In the genomic region with DNA sequence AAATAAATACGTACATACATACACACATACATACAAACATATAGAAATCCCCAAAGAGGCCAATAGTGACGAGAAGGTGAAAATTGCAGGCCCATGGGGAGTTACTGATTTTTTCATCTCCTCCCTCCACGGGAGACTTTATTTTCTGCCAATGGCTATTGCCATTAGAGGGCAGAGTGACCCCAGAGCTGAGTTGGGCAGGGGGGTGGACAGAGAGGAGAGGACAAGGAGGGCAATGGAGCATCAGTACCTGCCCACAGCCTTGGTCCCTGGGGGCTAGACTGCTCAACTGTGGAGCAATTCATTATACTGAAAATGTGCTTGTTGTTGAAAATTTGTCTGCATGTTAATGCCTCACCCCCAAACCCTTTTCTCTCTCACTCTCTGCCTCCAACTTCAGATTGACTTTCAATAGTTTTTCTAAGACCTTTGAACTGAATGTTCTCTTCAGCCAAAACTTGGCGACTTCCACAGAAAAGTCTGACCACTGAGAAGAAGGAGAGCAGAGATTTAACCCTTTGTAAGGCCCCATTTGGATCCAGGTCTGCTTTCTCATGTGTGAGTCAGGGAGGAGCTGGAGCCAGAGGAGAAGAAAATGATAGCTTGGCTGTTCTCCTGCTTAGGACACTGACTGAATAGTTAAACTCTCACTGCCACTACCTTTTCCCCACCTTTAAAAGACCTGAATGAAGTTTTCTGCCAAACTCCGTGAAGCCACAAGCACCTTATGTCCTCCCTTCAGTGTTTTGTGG, we compare ENCODE assay signal across 20 cellular contexts.
A peak's percentile ranks its signal among the peaks of the same experiment; 100 is the strongest.
DNase-seq lines count a peak whose midpoint lies in the region; ATAC-seq and TF ChIP-seq lines count a peak whose summit lies in the region.
"Had no signal": no experiment of that assay in that cellular context is flagged by ENCODE, and none has a peak within 500 bp of the region (broad histone marks: within the 10 kb centered on the region; RNA-seq: fewer than 3 reads in every experiment).

No MANE protein-coding gene starts in this region.

- ATAC-seq in HG03095 (IDR thresholded peaks at IDR 0.05; ENCODE audit: unreplicated experiment): no peak
- ATAC-seq: activated CD4-positive, CD25-positive, alpha-beta regulatory T cell treated with anti-CD3 and anti-CD28 coated beads, Interleukin-2, amount 50 U/mL, for 24 hours; body of pancreas; naive thymus-derived CD4-positive, alpha-beta T cell; PC-3; stimulated activated naive CD8-positive, alpha-beta T cell treated with anti-CD3 and anti-CD28 coated beads, Interleukin-15, Interleukin-2, amounts not matched to agents 100 U/mL and 50 U/mL, for 24 hours had no signal

- TF ChIP-seq CTCF in left ventricle myocardium inferior (IDR thresholded peaks at IDR 0.05; ENCODE audit: borderline replicate concordance) (peak; percentile 42), suprapubic skin (IDR thresholded peaks at IDR 0.05) (no peak), hepatocyte (IDR thresholded peaks at IDR 0.05; ENCODE audit: poor library complexity) (no peak)

- H3K4me2 ChIP-seq in hepatocyte: no peak overlapping the region

- H3K4me3 ChIP-seq in MG63 (no peak overlapping the region), left ventricle myocardium inferior (no peak overlapping the region), suprapubic skin (no peak overlapping the region), hepatocyte (no peak overlapping the region)
- H3K4me3 ChIP-seq: body of pancreas, coronary artery, sigmoid colon, SJSA1 had no signal

- no peaks in the 10 kb centered on the region for H3K9me3 ChIP-seq in MG63
- no peaks in the 10 kb centered on the region for H3K9me3 ChIP-seq in left ventricle myocardium inferior (replicated peaks)
- no peaks in the 10 kb centered on the region for H3K9me3 ChIP-seq in suprapubic skin
- no peaks in the 10 kb centered on the region for H3K9me3 ChIP-seq in hepatocyte (ENCODE audit: low read depth)
- H3K9me3 ChIP-seq: body of pancreas, sigmoid colon, SJSA1 had no signal

- H3K9me2 ChIP-seq in hepatocyte (replicated peaks; ENCODE audit: insufficient read depth): no peaks in the 10 kb centered on the region

- H3K36me3 ChIP-seq in MG63 (no peaks in the 10 kb centered on the region), left ventricle myocardium inferior (no peaks in the 10 kb centered on the region), suprapubic skin (no peaks in the 10 kb centered on the region), hepatocyte (replicated peaks; ENCODE audit: insufficient read depth, low read depth) (no peaks in the 10 kb centered on the region)
- H3K36me3 ChIP-seq: sigmoid colon, SJSA1 had no signal

- H3K79me2 ChIP-seq in hepatocyte: no peaks in the 10 kb centered on the region

- intact Hi-C loops in left ventricle myocardium inferior (cut with micrococcal nuclease): no loop called here

- no peaks in the 10 kb centered on the region for H3K27me3 ChIP-seq in MG63
- no peaks in the 10 kb centered on the region for H3K27me3 ChIP-seq in left ventricle myocardium inferior (ENCODE audit: low read depth)
- H3K27me3 ChIP-seq in suprapubic skin: no peaks in the 10 kb centered on the region
- no peaks in the 10 kb centered on the region for H3K27me3 ChIP-seq in hepatocyte
- H3K27me3 ChIP-seq: body of pancreas, sigmoid colon, SJSA1 had no signal

- no peaks in the 10 kb centered on the region for H4K20me1 ChIP-seq in hepatocyte (ENCODE audit: insufficient read depth, poor library complexity, severe bottlenecking)

- H3K4me1 ChIP-seq in left ventricle myocardium inferior (peaks cover 38% of the 10 kb centered on the region), suprapubic skin (peaks cover 7% of the 10 kb centered on the region), hepatocyte (ENCODE audit: insufficient read depth) (no peaks in the 10 kb centered on the region)
- H3K4me1 ChIP-seq: body of pancreas, sigmoid colon, SJSA1 had no signal

- TF ChIP-seq EP300 in suprapubic skin (IDR thresholded peaks at IDR 0.05): no peak

- H3K27ac ChIP-seq in left ventricle myocardium inferior (replicated peaks) (no peak overlapping the region), suprapubic skin (peak overlapping the region; percentile 18), hepatocyte (no peak overlapping the region)
- H3K27ac ChIP-seq: body of pancreas, sigmoid colon, SJSA1 had no signal

- DNase-seq in MG63 (peak; percentile 17), dermis blood vessel endothelial cell (peak; percentile 7), left ventricle myocardium inferior (no peak), suprapubic skin (ENCODE audit: low spot score in 2 of 2) (no peak), hepatocyte (ENCODE audit: low spot score) (no peak)
- DNase-seq in activated CD8-positive, alpha-beta memory T cell treated with anti-CD3 and anti-CD28 coated beads, Interleukin-2, amount 50 U/mL, for 48 hours: no peak
- DNase-seq: body of pancreas; IMR-90; islet precursor cell; MM.1S; naive thymus-derived CD4-positive, alpha-beta T cell; NCI-H774; PC-3; sigmoid colon; stimulated activated naive CD8-positive, alpha-beta T cell treated with anti-CD3 and anti-CD28 coated beads, Interleukin-15, Interleukin-2, amounts not matched to agents 100 U/mL and 50 U/mL, for 24 hours; trophoblast cell had no signal

- WGBS in suprapubic skin: 54% methylated on average over 5 of the region's 5 CpGs
- 67% methylated on average over 5 of the region's 5 CpGs for WGBS in hepatocyte (ENCODE audit: low lambda C conversion rate, missing lambda C conversion rate)

- H2AFZ ChIP-seq in hepatocyte: no peak overlapping the region

- TF ChIP-seq POLR2A in suprapubic skin (IDR thresholded peaks at IDR 0.05): no peak

Comparison
In these comparisons a context has a peak if more than half of its experiments do, and no peak if none do; other contexts are left out.
1. DNase-seq: peak in MG63 (single experiment) and dermis blood vessel endothelial cell (single experiment); none in left ventricle myocardium inferior (single experiment), suprapubic skin (0 of 2), hepatocyte (single experiment) and activated CD8-positive, alpha-beta memory T cell treated with anti-CD3 and anti-CD28 coated beads, Interleukin-2, amount 50 U/mL, for 48 hours (single experiment).